20 cellular contexts compared by ENCODE assay signal in the genomic region with DNA sequence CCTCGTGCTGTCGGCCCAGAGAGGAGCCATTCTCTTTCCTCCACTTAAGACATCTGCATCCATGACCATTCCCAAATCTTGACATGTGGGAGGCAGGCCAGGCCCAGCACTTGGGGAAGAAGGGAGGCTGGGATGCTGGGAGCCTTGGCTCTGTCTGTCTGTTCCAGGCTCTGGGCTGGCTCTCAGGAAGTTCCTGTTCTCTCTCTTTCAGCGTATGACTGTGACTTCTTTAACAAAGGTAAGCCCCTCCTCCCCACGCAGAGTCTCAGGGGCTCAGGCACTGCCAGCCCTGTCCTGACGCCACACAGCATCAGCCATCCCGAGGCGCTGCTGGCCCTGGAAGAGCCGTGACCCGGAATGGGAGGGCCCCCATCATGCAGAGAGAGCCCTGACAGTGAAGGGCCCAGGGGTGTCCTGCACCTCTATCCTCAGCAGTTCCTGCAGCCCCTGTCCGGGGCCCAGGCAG. TPM values are rescaled to one million over a fixed set of nuclear protein-coding genes. Genes with fewer than 3 reads are reported as not detected.
A peak's percentile ranks its signal among the peaks of the same experiment; 100 is the strongest.
DNase-seq lines count a peak whose midpoint lies in the region; ATAC-seq and TF ChIP-seq lines count a peak whose summit lies in the region.
"Had no signal": no experiment of that assay in that cellular context is flagged by ENCODE, and none has a peak within 500 bp of the region (broad histone marks: within the 10 kb centered on the region; RNA-seq: fewer than 3 reads in every experiment).

No MANE protein-coding gene starts in this region.

- H3K27ac ChIP-seq in Peyer's patch (no peak overlapping the region), stomach (no peak overlapping the region)
- H3K27ac ChIP-seq: ascending aorta, heart left ventricle, transverse colon had no signal

- no peak for TF ChIP-seq POLR2A in Peyer's patch (IDR thresholded peaks at IDR 0.05)
- TF ChIP-seq POLR2A in stomach (IDR thresholded peaks at IDR 0.05): no peak

- no peaks in the 10 kb centered on the region for H3K4me1 Mint-ChIP-seq in activated CD8-positive, alpha-beta T cell treated with anti-CD3 and anti-CD28 coated beads, Interleukin-2, amount 10 ng/mL, durations not matched to agents 7 days and 5 days (ENCODE audit: low read depth)
- peaks cover 8% of the 10 kb centered on the region for H3K4me1 Mint-ChIP-seq in activated CD8-positive, alpha-beta T cell treated with anti-CD3 and anti-CD28 coated beads for 36 hours (ENCODE audit: low read depth)
- H3K4me1 Mint-ChIP-seq in natural killer cell: no peaks in the 10 kb centered on the region
- H3K4me1 Mint-ChIP-seq: naive B cell had no signal

- no peaks in the 10 kb centered on the region for H3K27me3 ChIP-seq in Peyer's patch
- H3K27me3 ChIP-seq in stomach: peaks cover 0 to 28% (median 0%) of the 10 kb centered on the region in 3 donors
- H3K27me3 ChIP-seq: ascending aorta had no signal

- no peak for TF ChIP-seq EP300 in stomach (IDR thresholded peaks at IDR 0.05)

- intact Hi-C loops in activated CD8-positive, alpha-beta T cell treated with anti-CD3 and anti-CD28 coated beads for 36 hours (cut with micrococcal nuclease): loop anchor here (2.0 to 10.0 kb wide), 3 partner anchors 115 to 379 kb away; partner anchors contain the start of genes KCNC1 and MYOD1
- intact Hi-C loops in stomach (cut with DNase I; ENCODE audit: low total_unique reads) (no loop called here), natural killer cell (cut with micrococcal nuclease) (loop anchor here (2.0 kb wide), 1 partner anchor 379 kb away; no protein-coding TSS in a partner anchor)

- H3K4me3 Mint-ChIP-seq in activated CD8-positive, alpha-beta T cell treated with anti-CD3 and anti-CD28 coated beads, Interleukin-2, amount 10 ng/mL, durations not matched to agents 7 days and 5 days: no peak overlapping the region
- H3K4me3 Mint-ChIP-seq in activated CD8-positive, alpha-beta T cell treated with anti-CD3 and anti-CD28 coated beads for 36 hours: no peak overlapping the region
- no peak overlapping the region for H3K4me3 Mint-ChIP-seq in natural killer cell
- H3K4me3 Mint-ChIP-seq: activated naive CD8-positive, alpha-beta T cell treated with anti-CD3 and anti-CD28 coated beads for 36 hours; CD8-positive, alpha-beta memory T cell; stimulated activated naive CD8-positive, alpha-beta T cell treated with anti-CD3 and anti-CD28 coated beads, Interleukin-15, Interleukin-2, amounts not matched to agents 100 ng/mL and 50 ng/mL, for 24 hours had no signal

- H3K36me3 Mint-ChIP-seq in activated CD8-positive, alpha-beta T cell treated with anti-CD3 and anti-CD28 coated beads, Interleukin-2, amount 10 ng/mL, durations not matched to agents 7 days and 5 days (ENCODE audit: low read depth): no peaks in the 10 kb centered on the region
- no peaks in the 10 kb centered on the region for H3K36me3 Mint-ChIP-seq in activated CD8-positive, alpha-beta T cell treated with anti-CD3 and anti-CD28 coated beads for 36 hours (ENCODE audit: low read depth)
- no peaks in the 10 kb centered on the region for H3K36me3 Mint-ChIP-seq in natural killer cell
- H3K36me3 Mint-ChIP-seq: activated naive CD8-positive, alpha-beta T cell treated with anti-CD3 and anti-CD28 coated beads for 36 hours; CD8-positive, alpha-beta memory T cell; naive B cell had no signal

- H3K9me3 ChIP-seq in Peyer's patch: no peaks in the 10 kb centered on the region
- no peaks in the 10 kb centered on the region for H3K9me3 ChIP-seq in stomach
- H3K9me3 ChIP-seq: ascending aorta, heart left ventricle, transverse colon had no signal

- DNase-seq in activated CD8-positive, alpha-beta T cell treated with anti-CD3 and anti-CD28 coated beads, Interleukin-2, amount 10 ng/mL, durations not matched to agents 7 days and 5 days: peak; percentile 12
- DNase-seq in activated CD8-positive, alpha-beta T cell treated with anti-CD3 and anti-CD28 coated beads for 36 hours: no peak
- DNase-seq in Peyer's patch: peak in 2 of 3 donors; percentile 3 to 24
- peak; percentile 22 for DNase-seq in left lobe of liver (ENCODE audit: low spot score)
- DNase-seq in stomach: peak; percentile 23
- no peak for DNase-seq in natural killer cell
- DNase-seq in foreskin melanocyte: no peak

- WGBS in stomach, 5 donors: 58 to 68% (median 65%) methylated on average over 6 to 10 of the region's 10 CpGs

- CTCF ChIA-PET in activated CD8-positive, alpha-beta T cell treated with anti-CD3 and anti-CD28 coated beads, Interleukin-2, amount 10 ng/mL, durations not matched to agents 7 days and 5 days (lab: Charles Lee): interaction anchor here (1.0 to 2.3 kb wide), 12 partner anchors 8 to 387 kb away, joined by 3 to 23 read pairs (median 5); no protein-coding TSS in a partner anchor
- CTCF ChIA-PET in activated CD8-positive, alpha-beta T cell treated with anti-CD3 and anti-CD28 coated beads for 36 hours (lab: Charles Lee): interaction anchor here (0.6 to 1.9 kb wide), 23 partner anchors 8 to 385 kb away, joined by 3 to 26 read pairs (median 4); no protein-coding TSS in a partner anchor

- ATAC-seq in activated CD8-positive, alpha-beta T cell treated with anti-CD3 and anti-CD28 coated beads, Interleukin-2, amount 10 ng/mL, durations not matched to agents 7 days and 5 days: no peak
- ATAC-seq in activated CD8-positive, alpha-beta T cell treated with anti-CD3 and anti-CD28 coated beads for 36 hours: no peak
- ATAC-seq in left lobe of liver (no peak), natural killer cell (no peak), GM18868 (IDR thresholded peaks at IDR 0.05; ENCODE audit: unreplicated experiment) (no peak)

- no peaks in the 10 kb centered on the region for H3K9me3 Mint-ChIP-seq in activated CD8-positive, alpha-beta T cell treated with anti-CD3 and anti-CD28 coated beads, Interleukin-2, amount 10 ng/mL, durations not matched to agents 7 days and 5 days (ENCODE audit: insufficient read depth)
- H3K9me3 Mint-ChIP-seq in activated CD8-positive, alpha-beta T cell treated with anti-CD3 and anti-CD28 coated beads for 36 hours: no peaks in the 10 kb centered on the region
- H3K9me3 Mint-ChIP-seq in natural killer cell: no peaks in the 10 kb centered on the region
- H3K9me3 Mint-ChIP-seq: activated naive CD8-positive, alpha-beta T cell treated with anti-CD3 and anti-CD28 coated beads for 36 hours; activated T-helper 2 cell treated with anti-CD3 and anti-CD28 coated beads, Interferon-gamma antibody, Interleukin-2, Interleukin-4, amounts not matched to agents 10 μg/mL and 5 μg/mL and 100 μg/mL, durations not matched to agents 14 hours and 24 hours and 36 hours; stimulated activated naive CD8-positive, alpha-beta T cell treated with anti-CD3 and anti-CD28 coated beads, Interleukin-15, Interleukin-2, amounts not matched to agents 100 ng/mL and 50 ng/mL, for 24 hours had no signal

- no peaks in the 10 kb centered on the region for H3K4me1 ChIP-seq in Peyer's patch
- peaks cover 0 to 3% (median 0%) of the 10 kb centered on the region in 4 donors for H3K4me1 ChIP-seq in stomach
- H3K4me1 ChIP-seq: ascending aorta, heart left ventricle, transverse colon had no signal

- no peak overlapping the region for H3K27ac Mint-ChIP-seq in activated CD8-positive, alpha-beta T cell treated with anti-CD3 and anti-CD28 coated beads, Interleukin-2, amount 10 ng/mL, durations not matched to agents 7 days and 5 days
- H3K27ac Mint-ChIP-seq in activated CD8-positive, alpha-beta T cell treated with anti-CD3 and anti-CD28 coated beads for 36 hours: no peak overlapping the region
- H3K27ac Mint-ChIP-seq in natural killer cell: no peak overlapping the region
- H3K27ac Mint-ChIP-seq: activated naive CD8-positive, alpha-beta T cell treated with anti-CD3 and anti-CD28 coated beads for 36 hours; activated T-helper 2 cell treated with anti-CD3 and anti-CD28 coated beads, Interferon-gamma antibody, Interleukin-2, Interleukin-4, amounts not matched to agents 10 μg/mL and 5 μg/mL and 100 μg/mL, durations not matched to agents 14 hours and 24 hours and 36 hours; naive B cell; stimulated activated naive CD8-positive, alpha-beta T cell treated with anti-CD3 and anti-CD28 coated beads, Interleukin-15, Interleukin-2, amounts not matched to agents 100 ng/mL and 50 ng/mL, for 24 hours had no signal

- H3K36me3 ChIP-seq in Peyer's patch (no peaks in the 10 kb centered on the region), stomach (no peaks in the 10 kb centered on the region)
- H3K36me3 ChIP-seq: ascending aorta, heart left ventricle, transverse colon had no signal

- TF ChIP-seq CTCF in activated CD8-positive, alpha-beta T cell treated with anti-CD3 and anti-CD28 coated beads for 36 hours (IDR thresholded peaks at IDR 0.05): no peak
- TF ChIP-seq CTCF in Peyer's patch (IDR thresholded peaks at IDR 0.05) (no peak), stomach (IDR thresholded peaks at IDR 0.05) (no peak), natural killer cell (IDR thresholded peaks at IDR 0.05) (no peak)

- POLR2A ChIA-PET in activated CD8-positive, alpha-beta T cell treated with anti-CD3 and anti-CD28 coated beads, Interleukin-2, amount 10 ng/mL, durations not matched to agents 7 days and 5 days (lab: Charles Lee): no interaction called here
- POLR2A ChIA-PET in activated CD8-positive, alpha-beta T cell treated with anti-CD3 and anti-CD28 coated beads for 36 hours (lab: Charles Lee): no interaction called here

- H3K27me3 Mint-ChIP-seq in activated CD8-positive, alpha-beta T cell treated with anti-CD3 and anti-CD28 coated beads, Interleukin-2, amount 10 ng/mL, durations not matched to agents 7 days and 5 days (ENCODE audit: low read depth): peaks cover 5% of the 10 kb centered on the region
- peaks cover 3% of the 10 kb centered on the region for H3K27me3 Mint-ChIP-seq in activated CD8-positive, alpha-beta T cell treated with anti-CD3 and anti-CD28 coated beads for 36 hours
- peaks cover 0 to under 1% of the 10 kb centered on the region in 2 donors for H3K27me3 Mint-ChIP-seq in natural killer cell (ENCODE audit: low read depth in 2 of 2)
- H3K27me3 Mint-ChIP-seq: stimulated activated naive CD8-positive, alpha-beta T cell treated with anti-CD3 and anti-CD28 coated beads, Interleukin-15, Interleukin-2, amounts not matched to agents 100 ng/mL and 50 ng/mL, for 24 hours had no signal

- no peak overlapping the region for H3K4me3 ChIP-seq in Peyer's patch
- H3K4me3 ChIP-seq in stomach: no peak overlapping the region
- H3K4me3 ChIP-seq: ascending aorta, heart left ventricle, transverse colon had no signal

RNA-seq across cellular contexts. Expression of gene OTOG, which starts 52.4 kb away (rescaled TPM):
- not detected for total RNA-seq in activated CD8-positive, alpha-beta T cell treated with anti-CD3 and anti-CD28 coated beads, Interleukin-2, amount 10 ng/mL, durations not matched to agents 7 days and 5 days
- total RNA-seq in activated CD8-positive, alpha-beta T cell treated with anti-CD3 and anti-CD28 coated beads for 36 hours: not detected
- total RNA-seq in Peyer's patch (under 1 TPM in 1 of 4 donors, not detected in 3; 0.09 TPM), left lobe of liver (not detected), stomach (not detected), natural killer cell (not detected)
- polyA plus RNA-seq in stomach: not detected
- total RNA-seq: activated naive CD8-positive, alpha-beta T cell treated with anti-CD3 and anti-CD28 coated beads for 36 hours; activated T-helper 2 cell treated with anti-CD3 and anti-CD28 coated beads, Interferon-gamma antibody, Interleukin-2, Interleukin-4, amounts not matched to agents 10 μg/mL and 5 μg/mL and 100 μg/mL, durations not matched to agents 14 hours and 24 hours and 36 hours; ascending aorta; CD8-positive, alpha-beta memory T cell; dermis microvascular lymphatic vessel endothelial cell; heart left ventricle; IMR-90; M059J; omental fat pad; transverse colon had no signal
- polyA plus RNA-seq: CD8-positive, alpha-beta memory T cell; heart left ventricle; IMR-90 had no signal

RNA-seq across cellular contexts. Expression of gene USH1C, which starts 55.3 kb away (rescaled TPM):
- not detected for total RNA-seq in activated CD8-positive, alpha-beta T cell treated with anti-CD3 and anti-CD28 coated beads, Interleukin-2, amount 10 ng/mL, durations not matched to agents 7 days and 5 days
- not detected for total RNA-seq in activated CD8-positive, alpha-beta T cell treated with anti-CD3 and anti-CD28 coated beads for 36 hours
- 100 to 1,000 TPM in 3 of 4 donors, 10 to 100 TPM in 1; 90.8 to 302 (median 245) TPM for total RNA-seq in Peyer's patch
- 1.2 TPM for total RNA-seq in left lobe of liver
- 100 to 1,000 TPM in 1 of 5 donors, 10 to 100 TPM in 3, 1 to 10 TPM in 1; 9.4 to 107 (median 22.6) TPM for total RNA-seq in stomach
- polyA plus RNA-seq in stomach: 10 to 100 TPM in 1 of 3 donors, 1 to 10 TPM in 2; 4.8 to 42.5 (median 7.1) TPM
- not detected for total RNA-seq in natural killer cell
- total RNA-seq: activated naive CD8-positive, alpha-beta T cell treated with anti-CD3 and anti-CD28 coated beads for 36 hours; activated T-helper 2 cell treated with anti-CD3 and anti-CD28 coated beads, Interferon-gamma antibody, Interleukin-2, Interleukin-4, amounts not matched to agents 10 μg/mL and 5 μg/mL and 100 μg/mL, durations not matched to agents 14 hours and 24 hours and 36 hours; ascending aorta; CD8-positive, alpha-beta memory T cell; dermis microvascular lymphatic vessel endothelial cell; IMR-90; M059J had no signal
- polyA plus RNA-seq: CD8-positive, alpha-beta memory T cell; IMR-90 had no signal

Comparison
In these comparisons a context has a peak if more than half of its experiments do, and no peak if none do; other contexts are left out.
1. DNase-seq: peak in activated CD8-positive, alpha-beta T cell treated with anti-CD3 and anti-CD28 coated beads, Interleukin-2, amount 10 ng/mL, durations not matched to agents 7 days and 5 days (single experiment), Peyer's patch (2 of 3), left lobe of liver (single experiment) and stomach (single experiment); none in activated CD8-positive, alpha-beta T cell treated with anti-CD3 and anti-CD28 coated beads for 36 hours (single experiment), natural killer cell (single experiment) and foreskin melanocyte (single experiment).